20 cellular contexts compared by ENCODE assay signal in genomic region chr17:41992576-41992975, GRCh38. TPM values are rescaled to one million over a fixed set of nuclear protein-coding genes. Genes with fewer than 3 reads are reported as not detected.
DNase-seq lines count a peak whose midpoint lies in the region; TF ChIP-seq lines count a peak whose summit lies in the region.
"Had no signal": no experiment of that assay in that cellular context is flagged by ENCODE, and none has a peak within 500 bp of the region (broad histone marks: within the 10 kb centered on the region; RNA-seq: fewer than 3 reads in every experiment).

No MANE protein-coding gene starts in this region.

- 92 to 100% methylated on average over 2 to 3 of the region's 3 CpGs for WGBS in endodermal cell (ENCODE audit: insufficient coverage in 1 of 2, insufficient read length in 1 of 2), 2 experiments

- no peak overlapping the region for H3K4me3 Mint-ChIP-seq in activated T-cell treated with anti-CD3 and anti-CD28 coated beads, Interleukin-2, amount 50 U/mL, for 24 hours
- H3K4me3 Mint-ChIP-seq in nephron (no peak overlapping the region), endodermal cell (no peak overlapping the region)
- H3K4me3 Mint-ChIP-seq: activated naive CD8-positive, alpha-beta T cell; natural killer cell; T-helper 1 cell treated with Interleukin-12 subunit alpha and Interleukin-12 subunit beta and Interleukin-4 antibody, amounts not matched to agents 30 μg/mL and 1 μg/mL, for 36 hours had no signal

- CTCF ChIA-PET in RWPE1 (lab: Yijun Ruan, JAX): interaction anchor here (0.6 kb wide), 1 partner anchor 586 kb away, joined by 3 read pairs; no protein-coding TSS in a partner anchor

- peak overlapping the region; percentile 51 for H3K27ac Mint-ChIP-seq in activated T-cell treated with anti-CD3 and anti-CD28 coated beads, Interleukin-2, amount 50 U/mL, for 24 hours
- peak overlapping the region; percentile 74 to 92 (median 89) for H3K27ac Mint-ChIP-seq in nephron
- H3K27ac Mint-ChIP-seq in endodermal cell: no peak overlapping the region
- H3K27ac Mint-ChIP-seq: activated naive CD8-positive, alpha-beta T cell; natural killer cell; T-helper 1 cell treated with Interleukin-12 subunit alpha and Interleukin-12 subunit beta and Interleukin-4 antibody, amounts not matched to agents 30 μg/mL and 1 μg/mL, for 36 hours had no signal

- peaks cover 99% of the 10 kb centered on the region for H3K36me3 Mint-ChIP-seq in activated T-cell treated with anti-CD3 and anti-CD28 coated beads, Interleukin-2, amount 50 U/mL, for 24 hours (ENCODE audit: low read depth)
- peaks cover 79% of the 10 kb centered on the region for H3K36me3 Mint-ChIP-seq in nephron (ENCODE audit: low read depth)
- peaks cover 88% of the 10 kb centered on the region for H3K36me3 Mint-ChIP-seq in endodermal cell (ENCODE audit: low read depth)

- no peak overlapping the region for H3K9ac ChIP-seq in endodermal cell (ENCODE audit: extremely low read depth, low read length, poor library complexity, severe bottlenecking)

- no peaks in the 10 kb centered on the region for H3K27me3 Mint-ChIP-seq in activated T-cell treated with anti-CD3 and anti-CD28 coated beads, Interleukin-2, amount 50 U/mL, for 24 hours
- H3K27me3 Mint-ChIP-seq in nephron (ENCODE audit: low read depth) (no peaks in the 10 kb centered on the region), endodermal cell (ENCODE audit: insufficient read depth) (no peaks in the 10 kb centered on the region)
- H3K27me3 Mint-ChIP-seq: activated naive CD8-positive, alpha-beta T cell had no signal

- peaks cover 23% of the 10 kb centered on the region for H3K4me1 Mint-ChIP-seq in activated T-cell treated with anti-CD3 and anti-CD28 coated beads, Interleukin-2, amount 50 U/mL, for 24 hours (ENCODE audit: low read depth)
- H3K4me1 Mint-ChIP-seq in nephron: peaks cover 23% of the 10 kb centered on the region
- no peaks in the 10 kb centered on the region for H3K4me1 Mint-ChIP-seq in endodermal cell
- H3K4me1 Mint-ChIP-seq: natural killer cell had no signal

- POLR2A ChIA-PET in RWPE1 (lab: Yijun Ruan, JAX; ENCODE audit: low non-redundant PET): no interaction called here

- H3K4me3 ChIP-seq in endodermal cell (ENCODE audit: low read length): no peak overlapping the region
- H3K4me3 ChIP-seq: breast epithelium, lower lobe of right lung had no signal

- H3K4me1 ChIP-seq in endodermal cell (ENCODE audit: control insufficient read depth, insufficient read depth, low read length): no peaks in the 10 kb centered on the region
- H3K4me1 ChIP-seq: breast epithelium, lower lobe of right lung had no signal

- TF ChIP-seq CTCF in nephron (IDR thresholded peaks at IDR 0.05; ENCODE audit: unreplicated experiment in 3 of 3) (no peak), RWPE1 (conservative IDR thresholded peaks at IDR 0.05; ENCODE audit: low read depth) (no peak), endodermal cell (conservative IDR thresholded peaks at IDR 0.05) (no peak)

- no peaks in the 10 kb centered on the region for H3K27me3 ChIP-seq in endodermal cell (ENCODE audit: control insufficient read depth, insufficient read depth, low read length, poor library complexity, severe bottlenecking)
- H3K27me3 ChIP-seq: breast epithelium had no signal

- no peaks in the 10 kb centered on the region for H3K9me3 Mint-ChIP-seq in activated T-cell treated with anti-CD3 and anti-CD28 coated beads, Interleukin-2, amount 50 U/mL, for 24 hours
- H3K9me3 Mint-ChIP-seq in nephron (no peaks in the 10 kb centered on the region), endodermal cell (no peaks in the 10 kb centered on the region)
- H3K9me3 Mint-ChIP-seq: natural killer cell; T-helper 1 cell treated with Interleukin-12 subunit alpha and Interleukin-12 subunit beta and Interleukin-4 antibody, amounts not matched to agents 30 μg/mL and 1 μg/mL, for 36 hours had no signal

- peaks cover 92% of the 10 kb centered on the region for H3K36me3 ChIP-seq in endodermal cell (ENCODE audit: control insufficient read depth, insufficient read depth, low read length)

- H3K27ac ChIP-seq in cingulate gyrus (ENCODE audit: low read depth, low read length): peak overlapping the region; percentile 87
- no peak overlapping the region for H3K27ac ChIP-seq in RWPE1
- no peak overlapping the region for H3K27ac ChIP-seq in endodermal cell (ENCODE audit: low read depth, low read length)
- H3K27ac ChIP-seq: lower lobe of right lung, WERI-Rb-1 had no signal

- DNase-seq in activated T-cell treated with anti-CD3 and anti-CD28 coated beads, Interleukin-2, amount 50 U/mL, for 24 hours: peak; percentile 23
- DNase-seq in activated T-cell treated with anti-CD3 and anti-CD28 coated beads, Interleukin-2, amount 50 U/mL, for 48 hours: no peak
- peak; percentile 90 for DNase-seq in superior temporal gyrus (ENCODE audit: extremely low spot score)
- DNase-seq in RWPE1 (ENCODE audit: low spot score): no peak
- no peak for DNase-seq in endodermal cell
- no peak for DNase-seq in stimulated activated CD4-positive, alpha-beta T cell treated with anti-CD3 and anti-CD28 coated beads, Interleukin-2, amount 100 ng/mL, for 48 hours
- DNase-seq: 8988T; activated CD4-positive, alpha-beta T cell treated with anti-CD3 and anti-CD28 coated beads, Interleukin-2, amount 50 U/mL, for 48 hours; lower lobe of right lung; natural killer cell; NCI-H1105; NCI-H524 treated with DMSO at 0.1 percent for 48 hours; Right ventricle myocardium superior; stimulated activated CD4-positive, alpha-beta T cell treated with anti-CD3 and anti-CD28 coated beads, Interleukin-1b, Interleukin-23, amount 100 ng/mL, for 48 hours; WERI-Rb-1 had no signal

- H3K9me3 ChIP-seq in endodermal cell (ENCODE audit: control insufficient read depth, low read length): no peaks in the 10 kb centered on the region
- H3K9me3 ChIP-seq: breast epithelium, lower lobe of right lung had no signal

RNA-seq across cellular contexts. Expression of gene DNAJC7, which starts 24.7 kb away (rescaled TPM):
- 100 to 1,000 TPM; 112 to 116 TPM for total RNA-seq in endodermal cell
- polyA plus RNA-seq in endodermal cell (2013, experiment 1 of 2): 90.7 TPM
- 88.3 TPM for polyA plus RNA-seq in endodermal cell (2013, experiment 2 of 2)

RNA-seq across cellular contexts. Expression of gene CNP, which starts 26.0 kb away (rescaled TPM):
- total RNA-seq in endodermal cell: 10 to 100 TPM; 64.3 to 79.6 TPM
- polyA plus RNA-seq in endodermal cell (2013, experiment 1 of 2): 57.7 TPM
- polyA plus RNA-seq in endodermal cell (2013, experiment 2 of 2): 55.6 TPM

RNA-seq across cellular contexts. Expression of gene NKIRAS2, which starts 27.3 kb away (rescaled TPM):
- 10 to 100 TPM; 48.0 to 51.2 TPM for total RNA-seq in endodermal cell
- polyA plus RNA-seq in endodermal cell (2013, experiment 1 of 2): 58.2 TPM
- polyA plus RNA-seq in endodermal cell (2013, experiment 2 of 2): 53.7 TPM

RNA-seq across cellular contexts. Expression of gene C17orf113, which starts 57.8 kb away (rescaled TPM):
- 1 to 10 TPM; 1.7 to 2.9 TPM for total RNA-seq in endodermal cell
- 2.2 TPM for polyA plus RNA-seq in endodermal cell (2013, experiment 1 of 2)
- polyA plus RNA-seq in endodermal cell (2013, experiment 2 of 2): 2.2 TPM

Comparison
In these comparisons a context has a peak if more than half of its experiments do, and no peak if none do; other contexts are left out.
1. DNase-seq: peak in activated T-cell treated with anti-CD3 and anti-CD28 coated beads, Interleukin-2, amount 50 U/mL, for 24 hours (single experiment) and superior temporal gyrus (single experiment); none in activated T-cell treated with anti-CD3 and anti-CD28 coated beads, Interleukin-2, amount 50 U/mL, for 48 hours (0 of 2), RWPE1 (single experiment), endodermal cell (single experiment) and stimulated activated CD4-positive, alpha-beta T cell treated with anti-CD3 and anti-CD28 coated beads, Interleukin-2, amount 100 ng/mL, for 48 hours (0 of 2).